In genomic region chr5:149251546-149251945, GRCh38 we compare ENCODE assay signal across 32 cellular contexts. TPM values are rescaled to one million over a fixed set of nuclear protein-coding genes. Genes with fewer than 3 reads are reported as not detected.
"Had no signal": no experiment of that assay in that cellular context is flagged by ENCODE, and none has a peak within 500 bp of the region (broad histone marks: within the 10 kb centered on the region; RNA-seq: fewer than 3 reads in every experiment).

No MANE protein-coding gene starts in this region.

- H3K27ac ChIP-seq: adrenal gland, body of pancreas, brain microvascular endothelial cell, breast epithelium, VCaP had no signal

- H3K4me1 ChIP-seq: adrenal gland, body of pancreas, breast epithelium had no signal

- H3K27me3 ChIP-seq: adrenal gland, body of pancreas, brain microvascular endothelial cell, breast epithelium had no signal

- ATAC-seq: activated CD8-positive, alpha-beta T cell treated with anti-CD3 and anti-CD28 coated beads for 36 hours; activated naive CD4-positive, alpha-beta T cell treated with anti-CD3 and anti-CD28 coated beads, Interleukin-2, amount 50 U/mL, for 72 hours; activated T-cell treated with anti-CD3 and anti-CD28 coated beads, Interleukin-2, amount 50 U/mL, for 4 hours; activated T-cell treated with anti-CD3 and anti-CD28 coated beads, Interleukin-2, amount 50 U/mL, for 72 hours; activated T-helper 17 cell treated with anti-CD3 and anti-CD28 coated beads, Interleukin-2, amount 50 U/mL, for 72 hours; body of pancreas had no signal

- DNase-seq: activated B cell treated with CpG ODN at 0.5 μM for 24 hours; activated CD4-positive, alpha-beta memory T cell treated with anti-CD3 and anti-CD28 coated beads for 36 hours; activated CD4-positive, alpha-beta T cell treated with anti-CD3 and anti-CD28 coated beads for 4 hours; activated CD4-positive, alpha-beta T cell treated with anti-CD3 and anti-CD28 coated beads, Interleukin-2, amount 10 ng/mL, durations not matched to agents 24 days and 14 days; activated CD4-positive, alpha-beta T cell treated with anti-CD3 and anti-CD28 coated beads, Interleukin-2, amount 50 U/mL, for 1 hour; activated CD4-positive, alpha-beta T cell treated with anti-CD3 and anti-CD28 coated beads, Interleukin-2, amount 50 U/mL, for 4 hours; activated CD4-positive, CD25-positive, alpha-beta regulatory T cell treated with anti-CD3 and anti-CD28 coated beads, Interleukin-2, amount 50 U/mL, for 72 hours; activated CD8-positive, alpha-beta memory T cell treated with anti-CD3 and anti-CD28 coated beads, Interleukin-2, amount 50 U/mL, for 4 hours; activated CD8-positive, alpha-beta T cell treated with anti-CD3 and anti-CD28 coated beads for 36 hours; activated gamma-delta T cell treated with Interleukin-2 at 50 U/mL for 16 hours; activated naive CD4-positive, alpha-beta T cell; activated naive CD4-positive, alpha-beta T cell treated with anti-CD3 and anti-CD28 coated beads for 36 hours; activated naive CD4-positive, alpha-beta T cell treated with anti-CD3 and anti-CD28 coated beads, Interleukin-2, amount 50 U/mL, for 16 hours; activated naive CD8-positive, alpha-beta T cell treated with anti-CD3 and anti-CD28 coated beads for 36 hours; activated T-cell treated with anti-CD3 and anti-CD28 coated beads for 4 hours; activated T-cell treated with anti-CD3 and anti-CD28 coated beads, Interleukin-2, amount 50 U/mL, for 1 hour; activated T-cell treated with anti-CD3 and anti-CD28 coated beads, Interleukin-2, amount 50 U/mL, for 4 hours; activated T-cell treated with anti-CD3 and anti-CD28 coated beads, Interleukin-2, amount 50 U/mL, for 72 hours; adrenal gland; amniotic stem cell; body of pancreas; brain microvascular endothelial cell; T-helper 1 cell; T-helper 2 cell; T-helper 9 cell had no signal

- H3K9me3 ChIP-seq: adrenal gland, body of pancreas, breast epithelium had no signal

- FAIRE-seq: astrocyte, TTC549 had no signal

- H3K4me3 ChIP-seq: adrenal gland, body of pancreas, breast epithelium had no signal

- H3K36me3 ChIP-seq: adrenal gland, brain microvascular endothelial cell, breast epithelium had no signal

RNA-seq across cellular contexts. Expression of gene AFAP1L1, which starts 20.1 kb away (rescaled TPM):
- total RNA-seq: activated B cell treated with CpG ODN at 0.5 μM for 24 hours; activated CD4-positive, alpha-beta memory T cell treated with anti-CD3 and anti-CD28 coated beads for 36 hours; activated CD4-positive, alpha-beta T cell treated with anti-CD3 and anti-CD28 coated beads, Interleukin-2, amount 10 ng/mL, durations not matched to agents 24 days and 14 days; activated T-helper 1 cell treated with anti-CD3 and anti-CD28 coated beads, Interleukin-12 subunit alpha, Interleukin-12 subunit beta, Interleukin-2, Interleukin-4 antibody, amounts not matched to agents 30 ng/mL and 10 ng/mL and 1 ng/mL, durations not matched to agents 14 hours and 24 hours and 36 hours had no signal
